ENCODE assay signal across 10 cellular contexts in genomic region chr6:35624341-35625070, GRCh38.
DNase-seq lines count a peak whose midpoint lies in the region; ATAC-seq and TF ChIP-seq lines count a peak whose summit lies in the region.
"Had no signal": no experiment of that assay in that cellular context is flagged by ENCODE, and none has a peak within 500 bp of the region (broad histone marks: within the 10 kb centered on the region; RNA-seq: fewer than 3 reads in every experiment).

No MANE protein-coding gene starts in this region.

- peak in 5 of 6 experiments; percentile 10 to 45 (median 27) for TF ChIP-seq CTCF in Peyer's patch (IDR thresholded peaks at IDR 0.05)
- TF ChIP-seq CTCF in endodermal cell (conservative IDR thresholded peaks at IDR 0.05): peak; percentile 71
- TF ChIP-seq CTCF in tibial nerve (IDR thresholded peaks at IDR 0.05): peak in 2 of 5 experiments; percentile 14 to 15

- H3K9me3 ChIP-seq in Peyer's patch (no peaks in the 10 kb centered on the region), endodermal cell (ENCODE audit: control insufficient read depth, low read length) (no peaks in the 10 kb centered on the region), tibial nerve (no peaks in the 10 kb centered on the region)

- H3K4me3 ChIP-seq in Peyer's patch (no peak overlapping the region), endodermal cell (ENCODE audit: low read length) (no peak overlapping the region), tibial nerve (no peak overlapping the region)

- H3K36me3 ChIP-seq in Peyer's patch: peaks cover 0 to 98% (median 6%) of the 10 kb centered on the region in 3 donors
- no peaks in the 10 kb centered on the region for H3K36me3 ChIP-seq in endodermal cell (ENCODE audit: control insufficient read depth, insufficient read depth, low read length)
- H3K36me3 ChIP-seq in tibial nerve: peaks cover 19 to 98% (median 31%) of the 10 kb centered on the region in 3 donors

- H3K9me3 Mint-ChIP-seq in activated CD4-positive, alpha-beta T cell treated with anti-CD3 and anti-CD28 coated beads, Interleukin-2, amount 10 ng/mL, durations not matched to agents 7 days and 5 days: no peaks in the 10 kb centered on the region
- H3K9me3 Mint-ChIP-seq in endodermal cell: no peaks in the 10 kb centered on the region
- H3K9me3 Mint-ChIP-seq in stimulated activated naive B cell treated with anti-CD40 and anti-IgM and Interleukin-4, amounts not matched to agents 10 μg/mL and 1 μg/mL and 100 μg/mL, for 72 hours: no peaks in the 10 kb centered on the region

- H3K27me3 Mint-ChIP-seq in activated CD4-positive, alpha-beta T cell treated with anti-CD3 and anti-CD28 coated beads, Interleukin-2, amount 10 ng/mL, durations not matched to agents 7 days and 5 days: no peaks in the 10 kb centered on the region
- H3K27me3 Mint-ChIP-seq in endodermal cell (ENCODE audit: insufficient read depth): no peaks in the 10 kb centered on the region
- H3K27me3 Mint-ChIP-seq in stimulated activated naive B cell treated with anti-CD40 and anti-IgM and Interleukin-4, amounts not matched to agents 10 μg/mL and 1 μg/mL and 100 μg/mL, for 72 hours: no peaks in the 10 kb centered on the region

- TF ChIP-seq EP300 in tibial nerve (IDR thresholded peaks at IDR 0.05): peak in 1 of 2 donors; percentile 40

- no peak overlapping the region for H3K9ac ChIP-seq in endodermal cell (ENCODE audit: extremely low read depth, low read length, poor library complexity, severe bottlenecking)

- 88 to 89% methylated on average over 7 to 9 of the region's 9 CpGs for WGBS in endodermal cell (ENCODE audit: insufficient coverage in 1 of 2, insufficient read length in 1 of 2), 2 experiments
- 90 to 91% methylated on average over 9 of the region's 9 CpGs for WGBS in tibial nerve, 2 donors

- H3K36me3 Mint-ChIP-seq in activated CD4-positive, alpha-beta T cell treated with anti-CD3 and anti-CD28 coated beads, Interleukin-2, amount 10 ng/mL, durations not matched to agents 7 days and 5 days (ENCODE audit: low read depth): peaks cover 37% of the 10 kb centered on the region
- no peaks in the 10 kb centered on the region for H3K36me3 Mint-ChIP-seq in endodermal cell (ENCODE audit: low read depth)
- H3K36me3 Mint-ChIP-seq in stimulated activated naive B cell treated with anti-CD40 and anti-IgM and Interleukin-4, amounts not matched to agents 10 μg/mL and 1 μg/mL and 100 μg/mL, for 72 hours: peaks cover 4 to 8% of the 10 kb centered on the region in 2 donors

- H3K27ac ChIP-seq in Peyer's patch: peak overlapping the region in 2 of 4 donors; percentile 16 to 18
- no peak overlapping the region for H3K27ac ChIP-seq in endodermal cell (ENCODE audit: low read depth, low read length)
- peak overlapping the region in 2 of 4 donors; percentile 7 to 33 for H3K27ac ChIP-seq in tibial nerve

- H3K27me3 ChIP-seq in Peyer's patch (no peaks in the 10 kb centered on the region), endodermal cell (ENCODE audit: control insufficient read depth, insufficient read depth, low read length, poor library complexity, severe bottlenecking) (no peaks in the 10 kb centered on the region), tibial nerve (no peaks in the 10 kb centered on the region)

- no peak overlapping the region for H3K4me3 Mint-ChIP-seq in activated CD4-positive, alpha-beta T cell treated with anti-CD3 and anti-CD28 coated beads, Interleukin-2, amount 10 ng/mL, durations not matched to agents 7 days and 5 days
- H3K4me3 Mint-ChIP-seq in endodermal cell: no peak overlapping the region
- H3K4me3 Mint-ChIP-seq in stimulated activated naive B cell treated with anti-CD40 and anti-IgM and Interleukin-4, amounts not matched to agents 10 μg/mL and 1 μg/mL and 100 μg/mL, for 72 hours: no peak overlapping the region

- no peak for TF ChIP-seq POLR2A in Peyer's patch (IDR thresholded peaks at IDR 0.05)
- no peak for TF ChIP-seq POLR2A in tibial nerve (IDR thresholded peaks at IDR 0.05)

- peak overlapping the region; percentile 81 for H3K27ac Mint-ChIP-seq in activated CD4-positive, alpha-beta T cell treated with anti-CD3 and anti-CD28 coated beads, Interleukin-2, amount 10 ng/mL, durations not matched to agents 7 days and 5 days
- peak overlapping the region; percentile 67 for H3K27ac Mint-ChIP-seq in endodermal cell
- H3K27ac Mint-ChIP-seq in stimulated activated naive B cell treated with anti-CD40 and anti-IgM and Interleukin-4, amounts not matched to agents 10 μg/mL and 1 μg/mL and 100 μg/mL, for 72 hours: peak overlapping the region; percentile 77

- POLR2A ChIA-PET in activated CD4-positive, alpha-beta T cell treated with anti-CD3 and anti-CD28 coated beads, Interleukin-2, amount 10 ng/mL, durations not matched to agents 7 days and 5 days (lab: Charles Lee): interaction anchor here (0.6 to 1.1 kb wide), 2 partner anchors 112 to 438 kb away, joined by 4 read pairs; no protein-coding TSS in a partner anchor

- no peak for ATAC-seq in stimulated activated naive B cell treated with anti-CD40 and anti-IgM and Interleukin-4, amounts not matched to agents 10 μg/mL and 1 μg/mL and 100 μg/mL, for 72 hours (replicated peaks)
- no peak for ATAC-seq in HG03025 (IDR thresholded peaks at IDR 0.05; ENCODE audit: low FRiP score, unreplicated experiment)

- CTCF ChIA-PET in activated CD4-positive, alpha-beta T cell treated with anti-CD3 and anti-CD28 coated beads, Interleukin-2, amount 10 ng/mL, durations not matched to agents 7 days and 5 days (lab: Charles Lee): interaction anchor here (0.7 to 1.7 kb wide), 9 partner anchors 9 to 113 kb away, joined by 3 to 8 read pairs (median 4); no protein-coding TSS in a partner anchor

- DNase-seq in activated CD4-positive, alpha-beta T cell treated with anti-CD3 and anti-CD28 coated beads, Interleukin-2, amount 10 ng/mL, durations not matched to agents 7 days and 5 days: no peak
- no peak for DNase-seq in activated CD4-positive, alpha-beta T cell treated with anti-CD3 and anti-CD28 coated beads for 48 hours
- DNase-seq in Peyer's patch (no peak), endodermal cell (no peak), activated gamma-delta T cell (lab: John Stamatoyannopoulos, UW) (no peak), tibial nerve (ENCODE audit: low spot score in 2 of 2) (no peak)
- DNase-seq in stimulated activated naive B cell treated with anti-CD40 and anti-IgM and Interleukin-4, amounts not matched to agents 10 μg/mL and 1 μg/mL and 100 μg/mL, for 72 hours: no peak
- DNase-seq: Calu3, NCI-H524 treated with DMSO at 0.1 percent for 48 hours had no signal

- H3K4me1 Mint-ChIP-seq in activated CD4-positive, alpha-beta T cell treated with anti-CD3 and anti-CD28 coated beads, Interleukin-2, amount 10 ng/mL, durations not matched to agents 7 days and 5 days: peaks cover 21% of the 10 kb centered on the region
- H3K4me1 Mint-ChIP-seq in endodermal cell: peaks cover 3% of the 10 kb centered on the region
- H3K4me1 Mint-ChIP-seq in stimulated activated naive B cell treated with anti-CD40 and anti-IgM and Interleukin-4, amounts not matched to agents 10 μg/mL and 1 μg/mL and 100 μg/mL, for 72 hours: no peaks in the 10 kb centered on the region

- H3K4me1 ChIP-seq in Peyer's patch: no peaks in the 10 kb centered on the region
- H3K4me1 ChIP-seq in endodermal cell (ENCODE audit: control insufficient read depth, insufficient read depth, low read length): no peaks in the 10 kb centered on the region
- H3K4me1 ChIP-seq in tibial nerve: peaks cover 0 to 23% (median 0%) of the 10 kb centered on the region in 4 donors
